Comparison of ENCODE assay signal across 18 cellular contexts in genomic region chr1:222736470-222736869, GRCh38. TPM values are rescaled to one million over a fixed set of nuclear protein-coding genes. Genes with fewer than 3 reads are reported as not detected.
DNase-seq lines count a peak whose midpoint lies in the region; ATAC-seq and TF ChIP-seq lines count a peak whose summit lies in the region.
"Had no signal": no experiment of that assay in that cellular context is flagged by ENCODE, and none has a peak within 500 bp of the region (broad histone marks: within the 10 kb centered on the region; RNA-seq: fewer than 3 reads in every experiment).

No MANE protein-coding gene starts in this region.

- H3K36me3 ChIP-seq in NT2/D1 (ENCODE audit: insufficient read depth, insufficient read length, low read length) (peaks cover 27% of the 10 kb centered on the region), hepatocyte (replicated peaks; ENCODE audit: insufficient read depth, low read depth) (no peaks in the 10 kb centered on the region), mucosa of stomach (ENCODE audit: control insufficient read depth, insufficient read depth, low read length) (no peaks in the 10 kb centered on the region)
- peaks cover 12% of the 10 kb centered on the region for H3K36me3 ChIP-seq in CD8-positive, alpha-beta memory T cell (ENCODE audit: insufficient read depth, low read length)

- peak overlapping the region; percentile 30 for H3K27ac ChIP-seq in hepatocyte
- no peak overlapping the region for H3K27ac ChIP-seq in CD8-positive, alpha-beta memory T cell (ENCODE audit: low read depth, low read length)
- H3K27ac ChIP-seq: A549 had no signal

- no peaks in the 10 kb centered on the region for H3K27me3 Mint-ChIP-seq in CD8-positive, alpha-beta memory T cell

- no peaks in the 10 kb centered on the region for H3K9me2 ChIP-seq in hepatocyte (replicated peaks; ENCODE audit: insufficient read depth)
- H3K9me2 ChIP-seq: SK-N-SH had no signal

- no peaks in the 10 kb centered on the region for H3K9me3 Mint-ChIP-seq in CD8-positive, alpha-beta memory T cell

- POLR2A ChIA-PET in CD8-positive, alpha-beta memory T cell (lab: Charles Lee): no interaction called here

- H2AFZ ChIP-seq in hepatocyte: no peak overlapping the region

- H3K27me3 ChIP-seq in NT2/D1 (ENCODE audit: insufficient read depth, insufficient read length): no peaks in the 10 kb centered on the region
- no peaks in the 10 kb centered on the region for H3K27me3 ChIP-seq in hepatocyte
- no peaks in the 10 kb centered on the region for H3K27me3 ChIP-seq in mucosa of stomach (ENCODE audit: control insufficient read depth, insufficient read depth, low read length)
- no peaks in the 10 kb centered on the region for H3K27me3 ChIP-seq in CD8-positive, alpha-beta memory T cell (ENCODE audit: insufficient read depth, low read length, poor library complexity, severe bottlenecking)

- H3K79me2 ChIP-seq in hepatocyte: no peaks in the 10 kb centered on the region

- no peak for TF ChIP-seq CTCF in hepatocyte (IDR thresholded peaks at IDR 0.05; ENCODE audit: poor library complexity)

- H3K27ac Mint-ChIP-seq in CD8-positive, alpha-beta memory T cell: no peak overlapping the region

- DNase-seq in ELF-1 (ENCODE audit: low read depth, low spot score) (peak; percentile 71), NT2/D1 (ENCODE audit: low read depth, low spot score) (peak; percentile 81), hepatocyte (ENCODE audit: low spot score) (no peak), RKO (ENCODE audit: low spot score) (no peak), activated gamma-delta T cell (lab: John Stamatoyannopoulos, UW) (no peak)
- no peak for DNase-seq in CD8-positive, alpha-beta memory T cell
- DNase-seq: GOT3; MV-4-11; NCI-H1436; NCI-H524; NK-92 treated with Interleukin-12 subunit alpha and Interleukin-12 subunit beta, amount 100 ng/mL, for 24 hours; Right ventricle myocardium superior; SK-N-SH had no signal

- no peak for ATAC-seq in GM21619 (IDR thresholded peaks at IDR 0.05; ENCODE audit: unreplicated experiment)
- ATAC-seq: GM12878 had no signal

- no peaks in the 10 kb centered on the region for H4K20me1 ChIP-seq in hepatocyte (ENCODE audit: insufficient read depth, poor library complexity, severe bottlenecking)

- no peaks in the 10 kb centered on the region for H3K9me3 ChIP-seq in NT2/D1 (ENCODE audit: insufficient read depth, low read length)
- no peaks in the 10 kb centered on the region for H3K9me3 ChIP-seq in hepatocyte (ENCODE audit: low read depth)
- no peaks in the 10 kb centered on the region for H3K9me3 ChIP-seq in mucosa of stomach (ENCODE audit: control insufficient read depth, low read length)
- H3K9me3 ChIP-seq in CD8-positive, alpha-beta memory T cell (ENCODE audit: low read length): no peaks in the 10 kb centered on the region
- H3K9me3 ChIP-seq: A549, SK-N-SH had no signal

- H3K4me1 ChIP-seq in NT2/D1 (ENCODE audit: insufficient read depth, insufficient read length): no peaks in the 10 kb centered on the region
- H3K4me1 ChIP-seq in hepatocyte (ENCODE audit: insufficient read depth): no peaks in the 10 kb centered on the region
- peaks cover 13% of the 10 kb centered on the region for H3K4me1 ChIP-seq in mucosa of stomach (ENCODE audit: control insufficient read depth, insufficient read depth, low read length)
- no peaks in the 10 kb centered on the region for H3K4me1 ChIP-seq in CD8-positive, alpha-beta memory T cell (ENCODE audit: insufficient read depth, low read length)

- CTCF ChIA-PET in CD8-positive, alpha-beta memory T cell (lab: Charles Lee): interaction anchor here (0.6 kb wide), 1 partner anchor 272 kb away, joined by 3 read pairs; no protein-coding TSS in a partner anchor

- H3K9ac ChIP-seq in NT2/D1 (ENCODE audit: insufficient read length, low read depth) (no peak overlapping the region), mucosa of stomach (ENCODE audit: low read length) (peak overlapping the region; percentile 50)
- H3K9ac ChIP-seq: SK-N-SH had no signal

- no peak overlapping the region for H3K4me3 Mint-ChIP-seq in CD8-positive, alpha-beta memory T cell

- H3K4me2 ChIP-seq in hepatocyte: no peak overlapping the region
- H3K4me2 ChIP-seq: A549, SK-N-SH had no signal

- WGBS in hepatocyte (ENCODE audit: low lambda C conversion rate, missing lambda C conversion rate): 56% methylated on average over 5 of the region's 5 CpGs

- H3K4me1 Mint-ChIP-seq in CD8-positive, alpha-beta memory T cell: peaks cover 2 to 9% (median 8%) of the 10 kb centered on the region in 3 donors

- H3K36me3 Mint-ChIP-seq in CD8-positive, alpha-beta memory T cell: peaks cover 0 to 39% (median 11%) of the 10 kb centered on the region in 3 donors

- H3K4me3 ChIP-seq in NT2/D1 (ENCODE audit: insufficient read length, low read depth) (no peak overlapping the region), hepatocyte (no peak overlapping the region), mucosa of stomach (ENCODE audit: low read length) (no peak overlapping the region)
- no peak overlapping the region for H3K4me3 ChIP-seq in CD8-positive, alpha-beta memory T cell (ENCODE audit: low read length)
- H3K4me3 ChIP-seq: A549, GM12878 had no signal

RNA-seq across cellular contexts. Expression of gene FAM177B, which starts 0.5 kb away (rescaled TPM):
- 0.40 and 1.7 TPM in 2 replicates for total RNA-seq in hepatocyte
- 0.19 and 1.2 TPM in 2 replicates for polyA plus RNA-seq in hepatocyte
- total RNA-seq in CD8-positive, alpha-beta memory T cell: not detected
- not detected for polyA plus RNA-seq in CD8-positive, alpha-beta memory T cell
- total RNA-seq: G401, GM12878, Right ventricle myocardium superior had no signal
- polyA plus RNA-seq: A549, SK-N-SH had no signal

RNA-seq across cellular contexts. Expression of gene BROX, which starts 24.1 kb away (rescaled TPM):
- total RNA-seq in hepatocyte: 53.8 and 66.7 TPM in 2 replicates
- 19.4 and 19.6 TPM in 2 replicates for polyA plus RNA-seq in hepatocyte
- total RNA-seq in CD8-positive, alpha-beta memory T cell: 10 to 100 TPM; 46.9 to 47.8 TPM
- 15.1 TPM for polyA plus RNA-seq in CD8-positive, alpha-beta memory T cell

RNA-seq across cellular contexts. Expression of gene AIDA, which starts 24.2 kb away (rescaled TPM):
- 32.7 and 34.4 TPM in 2 replicates for total RNA-seq in hepatocyte
- polyA plus RNA-seq in hepatocyte: 19.1 and 25.7 TPM in 2 replicates
- 10 to 100 TPM; 57.9 to 59.1 TPM for total RNA-seq in CD8-positive, alpha-beta memory T cell
- 29.2 TPM for polyA plus RNA-seq in CD8-positive, alpha-beta memory T cell

Comparison
In these comparisons a context has a peak if more than half of its experiments do, and no peak if none do; other contexts are left out.
1. DNase-seq: peak in ELF-1 (single experiment) and NT2/D1 (single experiment); none in hepatocyte (single experiment), RKO (single experiment), CD8-positive, alpha-beta memory T cell (0 of 5) and activated gamma-delta T cell (single experiment).